17 cellular contexts compared by ENCODE assay signal in genomic region chr19:55659822-55660221, GRCh38. TPM values are rescaled to one million over a fixed set of nuclear protein-coding genes. Genes with fewer than 3 reads are reported as not detected.
DNase-seq lines count a peak whose midpoint lies in the region; ATAC-seq, FAIRE-seq and TF ChIP-seq lines count a peak whose summit lies in the region.
"Had no signal": no experiment of that assay in that cellular context is flagged by ENCODE, and none has a peak within 500 bp of the region (broad histone marks: within the 10 kb centered on the region; RNA-seq: fewer than 3 reads in every experiment).

No MANE protein-coding gene starts in this region.

- POLR2A ChIA-PET in MCF 10A (lab: Yijun Ruan, JAX) (no interaction called here), activated B cell treated with CpG ODN at 0.5 μM for 24 hours (lab: Charles Lee) (interaction anchor here (0.6 kb wide), 1 partner anchor 14 kb away, joined by 5 read pairs; no protein-coding TSS in a partner anchor)

- ATAC-seq in activated B cell treated with CpG ODN at 0.5 μM for 24 hours (ENCODE audit: low read depth): no peak
- no peak for ATAC-seq in HG02610 (IDR thresholded peaks at IDR 0.05; ENCODE audit: unreplicated experiment)
- ATAC-seq: lower lobe of right lung had no signal

- DNase-seq in MCF 10A (ENCODE audit: unreplicated experiment) (no peak), mammary epithelial cell (no peak), activated B cell treated with CpG ODN at 0.5 μM for 24 hours (no peak), kidney (peak; percentile 36), DMS153 (lab: John Stamatoyannopoulos, UW) (no peak), hepatic stellate cell (ENCODE audit: low spot score) (no peak), coronary artery (ENCODE audit: low spot score) (no peak)
- DNase-seq: EL, foreskin fibroblast, lower lobe of right lung, NCI-H1105 treated with DMSO at 0.1 percent for 48 hours, occipital lobe had no signal

- H3K4me3 Mint-ChIP-seq in MCF 10A (ENCODE audit: unreplicated experiment) (peak overlapping the region; percentile 52), activated B cell treated with CpG ODN at 0.5 μM for 24 hours (peak overlapping the region; percentile 59)

- no TSS peak for BruUV-seq in MCF 10A (replicated peaks; lab: Mats Ljungman, UMichigan)
- BruUV-seq in mammary epithelial cell (replicated peaks; lab: Mats Ljungman, UMichigan): no TSS peak

- H3K36me3 ChIP-seq in mammary epithelial cell (ENCODE audit: insufficient read depth, low read length) (peaks cover 23% of the 10 kb centered on the region), kidney (ENCODE audit: control insufficient read depth in 1 of 2, insufficient read depth in 2 of 2, low read length in 2 of 2) (peaks cover 24 to 40% of the 10 kb centered on the region in 2 donors)

- no peak overlapping the region for H2AFZ ChIP-seq in mammary epithelial cell (ENCODE audit: low read depth, low read length)

- no peak overlapping the region for H3K4me2 ChIP-seq in mammary epithelial cell (ENCODE audit: insufficient read depth, low read depth, low read length)

- TF ChIP-seq CTCF in MCF 10A (IDR thresholded peaks at IDR 0.05; ENCODE audit: unreplicated experiment): no peak
- no peak for TF ChIP-seq CTCF in mammary epithelial cell (conservative IDR thresholded peaks at IDR 0.05 in 1 of 2, IDR thresholded peaks at IDR 0.05 in 1 of 2; ENCODE audit: extremely low read depth in 1 of 2, insufficient read depth in 1 of 2, low read depth in 1 of 2, low read length in 2 of 2)
- TF ChIP-seq CTCF in activated B cell treated with CpG ODN at 0.5 μM for 24 hours (IDR thresholded peaks at IDR 0.05): no peak
- TF ChIP-seq CTCF in kidney (IDR thresholded peaks at IDR 0.05; ENCODE audit: borderline replicate concordance, extremely low read depth, insufficient read depth): no peak
- TF ChIP-seq CTCF in coronary artery (IDR thresholded peaks at IDR 0.05): no peak

- H3K27me3 ChIP-seq in mammary epithelial cell (ENCODE audit: insufficient read depth, low read length): no peaks in the 10 kb centered on the region
- H3K27me3 ChIP-seq: SJSA1 had no signal

- H3K36me3 Mint-ChIP-seq in MCF 10A (ENCODE audit: insufficient read depth, unreplicated experiment): peaks cover 51% of the 10 kb centered on the region
- peaks cover 78% of the 10 kb centered on the region for H3K36me3 Mint-ChIP-seq in activated B cell treated with CpG ODN at 0.5 μM for 24 hours (ENCODE audit: low read depth)

- H3K9ac ChIP-seq in mammary epithelial cell (ENCODE audit: insufficient read depth, low read length) (no peak overlapping the region), kidney (ENCODE audit: low read length in 2 of 2) (no peak overlapping the region)

- H3K9me3 Mint-ChIP-seq in MCF 10A (ENCODE audit: unreplicated experiment) (no peaks in the 10 kb centered on the region), activated B cell treated with CpG ODN at 0.5 μM for 24 hours (no peaks in the 10 kb centered on the region)

- peaks cover 13% of the 10 kb centered on the region for H4K20me1 ChIP-seq in mammary epithelial cell (ENCODE audit: insufficient read depth, low read length)

- peaks cover 16% of the 10 kb centered on the region for H3K4me1 ChIP-seq in mammary epithelial cell (ENCODE audit: insufficient read depth, low read length)
- peaks cover 10 to 29% of the 10 kb centered on the region in 2 donors for H3K4me1 ChIP-seq in kidney (ENCODE audit: control insufficient read depth in 1 of 2, insufficient read depth in 1 of 2, low read depth in 1 of 2, low read length in 2 of 2)

- H3K9me3 ChIP-seq in mammary epithelial cell (replicated peaks; ENCODE audit: insufficient read depth, low read length) (no peaks in the 10 kb centered on the region), kidney (ENCODE audit: control insufficient read depth in 1 of 2, low read length in 2 of 2) (no peaks in the 10 kb centered on the region)
- H3K9me3 ChIP-seq: lower lobe of right lung, SJSA1 had no signal

- dilution Hi-C loops in mammary epithelial cell (cut with HindIII; ENCODE audit: low sequenced_read_pairs): no loop called here

- intact Hi-C loops in MCF 10A (cut with micrococcal nuclease): no loop called here
- intact Hi-C loops in mammary epithelial cell (cut with micrococcal nuclease): loop anchor here (10.0 kb wide), 1 partner anchor 325 kb away; the partner anchor contains the start of gene KMT5C
- intact Hi-C loops in activated B cell treated with CpG ODN at 0.5 μM for 24 hours (cut with micrococcal nuclease): no loop called here
- intact Hi-C loops in kidney (cut with DNase I): no loop called here

- no peak for FAIRE-seq in kidney (lab: Jason Lieb, UNC)
- FAIRE-seq: GM12892, TTC549 had no signal

- no peak overlapping the region for H3K4me3 ChIP-seq in mammary epithelial cell (replicated peaks in 1 of 3; ENCODE audit: insufficient read depth in 1 of 3, low read depth in 2 of 3, low read length in 3 of 3)
- H3K4me3 ChIP-seq in kidney (ENCODE audit: low read length in 2 of 2): no peak overlapping the region
- no peak overlapping the region for H3K4me3 ChIP-seq in coronary artery
- H3K4me3 ChIP-seq: lower lobe of right lung, SJSA1, skin epidermis had no signal

- WGBS in mammary epithelial cell (ENCODE audit: low coverage, missing lambda C conversion rate): 79% methylated on average over 6 of the region's 9 CpGs

- H3K27ac ChIP-seq in mammary epithelial cell (ENCODE audit: insufficient read depth, low read depth, low read length) (no peak overlapping the region), kidney (ENCODE audit: low read depth in 2 of 2, low read length in 2 of 2) (no peak overlapping the region), coronary artery (no peak overlapping the region)
- H3K27ac ChIP-seq: lower lobe of right lung, SJSA1 had no signal

- CTCF ChIA-PET in MCF 10A (lab: Yijun Ruan, JAX) (interaction anchor here (0.9 kb wide), 1 partner anchor 8 kb away, joined by 3 read pairs; no protein-coding TSS in a partner anchor), mammary epithelial cell (lab: Charles Lee; ENCODE audit: low non-redundant PET) (interaction anchor here (0.8 kb wide), 1 partner anchor 175 kb away, joined by 20 read pairs; the partner anchor contains the start of gene NAT14), activated B cell treated with CpG ODN at 0.5 μM for 24 hours (lab: Charles Lee) (no interaction called here)

- H3K27ac Mint-ChIP-seq in MCF 10A (ENCODE audit: low read depth, unreplicated experiment) (no peak overlapping the region), activated B cell treated with CpG ODN at 0.5 μM for 24 hours (peak overlapping the region; percentile 47)

- H3K4me1 Mint-ChIP-seq in MCF 10A (ENCODE audit: insufficient read depth, unreplicated experiment) (peaks cover 29% of the 10 kb centered on the region), activated B cell treated with CpG ODN at 0.5 μM for 24 hours (peaks cover 51% of the 10 kb centered on the region)

- H3K27me3 Mint-ChIP-seq in MCF 10A (ENCODE audit: insufficient read depth, unreplicated experiment) (no peaks in the 10 kb centered on the region), activated B cell treated with CpG ODN at 0.5 μM for 24 hours (no peaks in the 10 kb centered on the region)

- H3K79me2 ChIP-seq in mammary epithelial cell (ENCODE audit: insufficient read depth, low read length): peaks cover 99% of the 10 kb centered on the region

- in situ Hi-C loops in mammary epithelial cell (cut with MboI; ENCODE audit: low sequenced_read_pairs in 2 of 2): loop anchor here in 1 of 2 donors (25.0 kb wide), 2 partner anchors 548 to 1198 kb away; partner anchors contain the start of genes CDC42EP5, LENG9 and PPP1R12C

RNA-seq across cellular contexts. Expression of gene U2AF2, which starts 5.0 kb away (rescaled TPM):
- total RNA-seq in MCF 10A (2022) (220 and 280 TPM in 2 replicates), mammary epithelial cell (100 to 1,000 TPM in 1 of 2 donors, 10 to 100 TPM in 1; 71.3 to 219 TPM), activated B cell treated with CpG ODN at 0.5 μM for 24 hours (256 and 273 TPM in 2 replicates), kidney (161 TPM)
- polyA plus RNA-seq in mammary epithelial cell (92.2 TPM), kidney (ENCODE audit: insufficient read depth, low read depth, low replicate concordance) (54.8 TPM)
- polyA minus RNA-seq in mammary epithelial cell: 122 TPM

RNA-seq across cellular contexts. Expression of gene CCDC106, which starts 11.8 kb away (rescaled TPM):
- total RNA-seq in MCF 10A (2022): 2.3 and 2.5 TPM in 2 replicates
- 1 to 10 TPM; 5.5 to 7.0 TPM for total RNA-seq in mammary epithelial cell
- polyA plus RNA-seq in mammary epithelial cell: 2.0 TPM
- 0.31 TPM for polyA minus RNA-seq in mammary epithelial cell
- total RNA-seq in activated B cell treated with CpG ODN at 0.5 μM for 24 hours: 14.0 and 14.4 TPM in 2 replicates
- total RNA-seq in kidney: 22.7 TPM
- polyA plus RNA-seq in kidney (ENCODE audit: insufficient read depth, low read depth, low replicate concordance): 51.9 TPM

RNA-seq across cellular contexts. Expression of gene EPN1, which starts 15.2 kb away (rescaled TPM):
- total RNA-seq in MCF 10A (2022) (102 and 123 TPM in 2 replicates), mammary epithelial cell (100 to 1,000 TPM in 1 of 2 donors, 10 to 100 TPM in 1; 47.0 to 135 TPM), activated B cell treated with CpG ODN at 0.5 μM for 24 hours (56.6 and 65.2 TPM in 2 replicates), kidney (145 TPM)
- polyA plus RNA-seq in mammary epithelial cell (83.2 TPM), kidney (ENCODE audit: insufficient read depth, low read depth, low replicate concordance) (138 TPM)
- 19.4 TPM for polyA minus RNA-seq in mammary epithelial cell

RNA-seq across cellular contexts. Expression of gene ZNF581, which starts 16.4 kb away (rescaled TPM):
- total RNA-seq in MCF 10A (2022): 22.3 and 25.7 TPM in 2 replicates
- 10 to 100 TPM; 19.8 to 30.4 TPM for total RNA-seq in mammary epithelial cell
- 18.4 TPM for polyA plus RNA-seq in mammary epithelial cell
- polyA minus RNA-seq in mammary epithelial cell: 13.3 TPM
- 42.7 and 46.5 TPM in 2 replicates for total RNA-seq in activated B cell treated with CpG ODN at 0.5 μM for 24 hours
- total RNA-seq in kidney: 23.6 TPM
- polyA plus RNA-seq in kidney (ENCODE audit: insufficient read depth, low read depth, low replicate concordance): 22.0 TPM

RNA-seq across cellular contexts. Expression of gene ZNF580, which starts 19.0 kb away (rescaled TPM):
- 38.9 and 44.9 TPM in 2 replicates for total RNA-seq in MCF 10A (2022)
- total RNA-seq in mammary epithelial cell: 10 to 100 TPM in 1 of 2 donors, 1 to 10 TPM in 1; 7.5 to 30.1 TPM
- polyA plus RNA-seq in mammary epithelial cell: 6.7 TPM
- polyA minus RNA-seq in mammary epithelial cell: 42.1 TPM
- 55.0 and 81.2 TPM in 2 replicates for total RNA-seq in activated B cell treated with CpG ODN at 0.5 μM for 24 hours
- 56.8 TPM for total RNA-seq in kidney
- polyA plus RNA-seq in kidney (ENCODE audit: insufficient read depth, low read depth, low replicate concordance): 47.0 TPM
